ENCODE assay signal across 9 cellular contexts in genomic region chr11:19432370-19433163, GRCh38.
DNase-seq lines count a peak whose midpoint lies in the region; ATAC-seq and TF ChIP-seq lines count a peak whose summit lies in the region.
"Had no signal": no experiment of that assay in that cellular context is flagged by ENCODE, and none has a peak within 500 bp of the region (broad histone marks: within the 10 kb centered on the region; RNA-seq: fewer than 3 reads in every experiment).

No MANE protein-coding gene starts in this region.

- intact Hi-C loops in stomach (cut with DNase I; ENCODE audit: low total_unique reads): no loop called here

- peaks cover 13 to 56% (median 31%) of the 10 kb centered on the region in 4 donors for H3K4me1 ChIP-seq in stomach
- H3K4me1 ChIP-seq in effector memory CD4-positive, alpha-beta T cell (ENCODE audit: control insufficient read depth, insufficient read depth, low read length, poor library complexity, severe bottlenecking): no peaks in the 10 kb centered on the region

- WGBS in stomach, 5 donors: 28 to 37% (median 36%) methylated on average over 3 of the region's 3 CpGs

- H3K36me3 ChIP-seq in stomach: no peaks in the 10 kb centered on the region
- no peaks in the 10 kb centered on the region for H3K36me3 ChIP-seq in effector memory CD4-positive, alpha-beta T cell (ENCODE audit: control insufficient read depth, insufficient read depth, low read length)

- H3K4me3 ChIP-seq in stomach: no peak overlapping the region
- H3K4me3 ChIP-seq in effector memory CD4-positive, alpha-beta T cell (ENCODE audit: insufficient read depth, low read depth, low read length, poor library complexity, severe bottlenecking): no peak overlapping the region

- ATAC-seq in GM19035 (IDR thresholded peaks at IDR 0.05; ENCODE audit: unreplicated experiment): peak; percentile 58
- peak; percentile 51 for ATAC-seq in HG03066 (IDR thresholded peaks at IDR 0.05; ENCODE audit: low read depth, unreplicated experiment)

- no peaks in the 10 kb centered on the region for H3K9me3 ChIP-seq in stomach
- H3K9me3 ChIP-seq in effector memory CD4-positive, alpha-beta T cell (ENCODE audit: control insufficient read depth, low read length): no peaks in the 10 kb centered on the region

- H3K27me3 ChIP-seq in stomach: no peaks in the 10 kb centered on the region
- H3K27me3 ChIP-seq in effector memory CD4-positive, alpha-beta T cell (replicated peaks; ENCODE audit: control insufficient read depth, insufficient read depth, low read length, poor library complexity, severe bottlenecking): no peaks in the 10 kb centered on the region

- TF ChIP-seq EP300 in stomach (IDR thresholded peaks at IDR 0.05): no peak

- DNase-seq in A172 (ENCODE audit: low spot score) (peak; percentile 85), amniotic epithelial cell (ENCODE audit: low read depth) (peak; percentile 92), stomach (no peak), pons (ENCODE audit: low spot score) (no peak), T-helper 2 cell (no peak)
- no peak for DNase-seq in effector memory CD4-positive, alpha-beta T cell
- DNase-seq: activated naive CD8-positive, alpha-beta T cell treated with anti-CD3 and anti-CD28 coated beads, Interleukin-2, amount 10 ng/mL, durations not matched to agents 7 days and 5 days had no signal

- TF ChIP-seq POLR2A in stomach (IDR thresholded peaks at IDR 0.05): no peak

- peak overlapping the region in 3 of 5 donors; percentile 19 to 52 (median 28) for H3K27ac ChIP-seq in stomach
- H3K27ac ChIP-seq in effector memory CD4-positive, alpha-beta T cell (ENCODE audit: insufficient read depth, low read length, poor library complexity, severe bottlenecking): no peak overlapping the region

- TF ChIP-seq CTCF in stomach (IDR thresholded peaks at IDR 0.05): no peak

Comparison
In these comparisons a context has a peak if more than half of its experiments do, and no peak if none do; other contexts are left out.
1. DNase-seq: peak in A172 (single experiment) and amniotic epithelial cell (single experiment); none in stomach (single experiment), pons (single experiment), T-helper 2 cell (0 of 5) and effector memory CD4-positive, alpha-beta T cell (0 of 3).